ENCODE assay signal across 8 cellular contexts in the genomic region with DNA sequence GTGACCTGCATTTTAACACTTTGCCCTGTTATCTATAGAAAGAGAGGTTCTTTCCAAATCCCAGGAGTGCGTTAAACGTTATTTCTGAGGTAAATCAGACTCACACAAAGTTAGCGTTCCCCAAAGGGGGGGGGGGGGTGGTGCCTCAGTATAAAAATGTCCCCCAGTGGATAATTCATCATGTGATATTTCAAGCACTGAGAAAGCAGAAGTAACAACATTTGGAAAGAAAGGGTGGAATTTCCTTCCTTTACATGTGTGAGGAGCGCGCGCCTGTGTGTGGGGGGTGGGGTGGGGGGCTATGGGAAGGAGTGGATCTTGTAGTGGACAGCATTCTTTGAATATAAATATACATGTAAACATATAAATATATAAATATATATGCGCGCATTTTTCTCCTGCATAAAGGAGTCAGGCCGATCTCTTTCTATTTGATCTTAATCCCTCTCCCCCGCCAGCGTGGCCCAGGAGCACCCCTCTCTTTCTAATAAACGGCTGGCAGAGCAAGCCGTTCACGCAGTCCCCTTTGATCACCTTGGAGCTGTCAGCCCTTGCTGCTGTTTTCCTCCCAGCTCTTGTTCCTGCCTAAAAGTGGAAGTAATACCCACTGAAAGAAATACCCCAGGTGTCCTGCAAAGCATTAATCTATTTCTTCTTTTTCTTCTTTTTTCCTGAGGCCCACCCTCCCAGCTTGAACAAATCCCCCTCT.
DNase-seq lines count a peak whose midpoint lies in the region; ATAC-seq, FAIRE-seq and TF ChIP-seq lines count a peak whose summit lies in the region.

No MANE protein-coding gene starts in this region.

- TF ChIP-seq EP300 in HepG2 (IDR thresholded peaks at IDR 0.05; ENCODE audit: low read depth in 2 of 2, low read length in 2 of 2) (no peak), HepG2 (CRISPR knock-in tag; IDR thresholded peaks at IDR 0.05; ENCODE audit: borderline replicate concordance) (no peak), tibial nerve (IDR thresholded peaks at IDR 0.05) (no peak)

- BruUV-seq in MCF 10A (replicated peaks; lab: Mats Ljungman, UMichigan) (no TSS peak), HepG2 (replicated peaks; lab: Mats Ljungman, UMichigan) (no TSS peak)

- TF ChIP-seq RAD21 in HepG2 (CRISPR knock-in tag; IDR thresholded peaks at IDR 0.05), result no peak

- WGBS in HepG2 (ENCODE audit: low lambda C conversion rate), result 35% methylated on average over 14 of the region's 14 CpGs
- WGBS in tibial nerve, 2 donors, result 27 to 32% methylated on average over 14 of the region's 14 CpGs

- peaks cover 8% of the 10 kb centered on the region for H3K9me3 Mint-ChIP-seq in MCF 10A (ENCODE audit: unreplicated experiment)

- peak overlapping the region; percentile 72 for H3K27ac ChIP-seq in HepG2 (ENCODE audit: extremely low read length, insufficient read depth, low read length)
- H3K27ac ChIP-seq in tibial nerve, result peak overlapping the region in 2 of 4 donors; percentile 20 to 61

- CTCF ChIA-PET in MCF 10A (lab: Yijun Ruan, JAX) (interaction anchor here (0.7 to 1.1 kb wide), 3 partner anchors 11 to 87 kb away, joined by 3 to 4 read pairs (median 3); no protein-coding TSS in a partner anchor), HepG2 (lab: Yijun Ruan, JAX; ENCODE audit: low intra/inter-chr PET ratio, low total read pairs) (no interaction called here)

- no peak overlapping the region for H2AFZ ChIP-seq in HepG2 (ENCODE audit: low read length)

- ATAC-seq in HepG2 (peak; percentile 64), HG03135 (IDR thresholded peaks at IDR 0.05; ENCODE audit: unreplicated experiment) (no peak), GM19023 (IDR thresholded peaks at IDR 0.05; ENCODE audit: unreplicated experiment) (no peak)

- H3K4me1 Mint-ChIP-seq in MCF 10A (ENCODE audit: insufficient read depth, unreplicated experiment), result peaks cover 21% of the 10 kb centered on the region

- H3K79me2 ChIP-seq in HepG2 (ENCODE audit: insufficient read depth, low read length), result no peaks in the 10 kb centered on the region

- POLR2A ChIA-PET in MCF 10A (lab: Yijun Ruan, JAX) (interaction anchor here (0.6 to 3.3 kb wide), 10 partner anchors 9 to 792 kb away, joined by 3 to 16 read pairs (median 4); no protein-coding TSS in a partner anchor), HepG2 (lab: Yijun Ruan, JAX) (interaction anchor here (0.8 to 2.1 kb wide), 15 partner anchors 10 to 770 kb away, joined by 3 to 14 read pairs (median 4); no protein-coding TSS in a partner anchor)

- H3K4me1 ChIP-seq in HepG2 (ENCODE audit: insufficient read depth, low read length) (peaks cover 38% of the 10 kb centered on the region), tibial nerve (peaks cover 0 to 20% (median 3%) of the 10 kb centered on the region in 4 donors)

- DNase-seq in ELR (ENCODE audit: low read depth) (peak; percentile 4), M059J (ENCODE audit: low read depth) (peak; percentile 19), MCF 10A (ENCODE audit: unreplicated experiment) (no peak), HepG2 (ENCODE audit: low spot score) (peak; percentile 9), tibial nerve (ENCODE audit: low spot score in 2 of 2) (no peak), NCI-H1436 treated with DMSO at 0.1 percent for 48 hours (lab: John Stamatoyannopoulos, UW) (no peak)

- peak overlapping the region; percentile 84 for H3K4me2 ChIP-seq in HepG2 (ENCODE audit: low read depth, low read length)

- no peaks in the 10 kb centered on the region for H3K36me3 Mint-ChIP-seq in MCF 10A (ENCODE audit: insufficient read depth, unreplicated experiment)

- no peaks in the 10 kb centered on the region for H4K20me1 ChIP-seq in HepG2 (ENCODE audit: insufficient read depth, low read length)

- in situ Hi-C loops in HepG2 (cut with HindIII; ENCODE audit: extremely low pct_ligation_motif_present, low pct_unique_long_range_greater_than_20kb), result loop anchor here (10.0 kb wide), 1 partner anchor 774 kb away; no protein-coding TSS in a partner anchor

- H3K9ac ChIP-seq in HepG2 (ENCODE audit: insufficient read depth, low read depth, low read length), result peak overlapping the region; percentile 74

- TF ChIP-seq CTCF in MCF 10A (IDR thresholded peaks at IDR 0.05; ENCODE audit: unreplicated experiment) (no peak), HepG2 (CRISPR knock-in tag; IDR thresholded peaks at IDR 0.05) (no peak), tibial nerve (IDR thresholded peaks at IDR 0.05) (no peak)

- intact Hi-C loops in MCF 10A (cut with micrococcal nuclease) (loop anchor here (10.0 kb wide), 1 partner anchor 764 kb away; the partner anchor contains the start of gene IRS1), HepG2 (cut with micrococcal nuclease; ENCODE audit: unreplicated experiment) (loop anchor here (1.0 to 5.0 kb wide), 5 partner anchors 30 to 770 kb away; no protein-coding TSS in a partner anchor)

- H3K4me3 Mint-ChIP-seq in MCF 10A (ENCODE audit: unreplicated experiment), result peak overlapping the region; percentile 74

- no peaks in the 10 kb centered on the region for H3K27me3 Mint-ChIP-seq in MCF 10A (ENCODE audit: insufficient read depth, unreplicated experiment)

- TF ChIP-seq POLR2A in HepG2 (IDR thresholded peaks at IDR 0.05; ENCODE audit: insufficient read depth in 1 of 2, low read depth in 2 of 2, low read length in 2 of 2) (no peak), tibial nerve (IDR thresholded peaks at IDR 0.05) (no peak)

- no peak overlapping the region for H3K27ac Mint-ChIP-seq in MCF 10A (ENCODE audit: low read depth, unreplicated experiment)

- H3K9me3 ChIP-seq in HepG2 (ENCODE audit: low read length), result no peaks in the 10 kb centered on the region
- H3K9me3 ChIP-seq in tibial nerve, result no peaks in the 10 kb centered on the region

- H3K36me3 ChIP-seq in HepG2 (replicated peaks in 1 of 2; ENCODE audit: control insufficient read depth in 1 of 2, insufficient read depth in 2 of 2, low read length in 2 of 2), result no peaks in the 10 kb centered on the region
- H3K36me3 ChIP-seq in tibial nerve, result no peaks in the 10 kb centered on the region

- H3K27me3 ChIP-seq in HepG2 (ENCODE audit: control insufficient read depth in 1 of 2, insufficient read depth in 2 of 2, low read length in 2 of 2) (no peaks in the 10 kb centered on the region), tibial nerve (no peaks in the 10 kb centered on the region)

- H3K4me3 ChIP-seq in HepG2 (replicated peaks in 1 of 3; ENCODE audit: insufficient read depth in 1 of 3, low read depth in 2 of 3, low read length in 3 of 3) (peak overlapping the region; percentile 58 to 78 (median 65)), tibial nerve (peak overlapping the region; percentile 29 to 55 (median 45))

- FAIRE-seq in HepG2 (lab: Jason Lieb, UNC), result no peak

TF ChIP-seq in HepG2, 621 proteins besides CTCF, POLR2A, EP300 and RAD21 (continues in another document):
- TF ChIP-seq, protein P1, sequence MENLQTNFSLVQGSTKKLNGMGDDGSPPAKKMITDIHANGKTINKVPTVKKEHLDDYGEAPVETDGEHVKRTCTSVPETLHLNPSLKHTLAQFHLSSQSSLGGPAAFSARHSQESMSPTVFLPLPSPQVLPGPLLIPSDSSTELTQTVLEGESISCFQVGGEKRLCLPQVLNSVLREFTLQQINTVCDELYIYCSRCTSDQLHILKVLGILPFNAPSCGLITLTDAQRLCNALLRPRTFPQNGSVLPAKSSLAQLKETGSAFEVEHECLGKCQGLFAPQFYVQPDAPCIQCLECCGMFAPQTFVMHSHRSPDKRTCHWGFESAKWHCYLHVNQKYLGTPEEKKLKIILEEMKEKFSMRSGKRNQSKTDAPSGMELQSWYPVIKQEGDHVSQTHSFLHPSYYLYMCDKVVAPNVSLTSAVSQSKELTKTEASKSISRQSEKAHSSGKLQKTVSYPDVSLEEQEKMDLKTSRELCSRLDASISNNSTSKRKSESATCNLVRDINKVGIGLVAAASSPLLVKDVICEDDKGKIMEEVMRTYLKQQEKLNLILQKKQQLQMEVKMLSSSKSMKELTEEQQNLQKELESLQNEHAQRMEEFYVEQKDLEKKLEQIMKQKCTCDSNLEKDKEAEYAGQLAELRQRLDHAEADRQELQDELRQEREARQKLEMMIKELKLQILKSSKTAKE (CRISPR knock-in tag; IDR thresholded peaks at IDR 0.05; ENCODE audit: borderline replicate concordance), result no peak
- TF ChIP-seq NFE2L2 (IDR thresholded peaks at IDR 0.05; ENCODE audit: low read length) (no peak), ZNF713 (CRISPR knock-in tag; IDR thresholded peaks at IDR 0.05) (0 out of 2 replicates have a peak, but pooled peaks have one; percentile 19), SMYD3 (CRISPR knock-in tag; IDR thresholded peaks at IDR 0.05) (0 out of 2 replicates have a peak, but pooled peaks have one; percentile 44), SALL1 (CRISPR knock-in tag; IDR thresholded peaks at IDR 0.05) (no peak)
- TF ChIP-seq, protein P2, sequence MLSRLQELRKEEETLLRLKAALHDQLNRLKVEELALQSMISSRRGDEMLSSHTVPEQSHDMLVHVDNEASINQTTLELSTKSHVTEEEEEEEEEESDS (CRISPR knock-in tag; IDR thresholded peaks at IDR 0.05; ENCODE audit: borderline replicate concordance), result 0 out of 2 replicates have a peak, but pooled peaks have one; percentile 60
- TF ChIP-seq, protein P3, sequence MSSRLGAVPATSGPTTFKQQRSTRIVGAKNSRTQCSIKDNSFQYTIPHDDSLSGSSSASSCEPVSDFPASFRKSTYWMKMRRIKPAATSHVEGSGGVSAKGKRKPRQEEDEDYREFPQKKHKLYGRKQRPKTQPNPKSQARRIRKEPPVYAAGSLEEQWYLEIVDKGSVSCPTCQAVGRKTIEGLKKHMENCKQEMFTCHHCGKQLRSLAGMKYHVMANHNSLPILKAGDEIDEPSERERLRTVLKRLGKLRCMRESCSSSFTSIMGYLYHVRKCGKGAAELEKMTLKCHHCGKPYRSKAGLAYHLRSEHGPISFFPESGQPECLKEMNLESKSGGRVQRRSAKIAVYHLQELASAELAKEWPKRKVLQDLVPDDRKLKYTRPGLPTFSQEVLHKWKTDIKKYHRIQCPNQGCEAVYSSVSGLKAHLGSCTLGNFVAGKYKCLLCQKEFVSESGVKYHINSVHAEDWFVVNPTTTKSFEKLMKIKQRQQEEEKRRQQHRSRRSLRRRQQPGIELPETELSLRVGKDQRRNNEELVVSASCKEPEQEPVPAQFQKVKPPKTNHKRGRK (CRISPR knock-in tag; IDR thresholded peaks at IDR 0.05), result 0 out of 2 replicates have a peak, but pooled peaks have one; percentile 41

Comparison
In these comparisons a context has a peak if more than half of its experiments do, and no peak if none do; other contexts are left out.
1. DNase-seq: peak in ELR (single experiment), M059J (single experiment) and HepG2 (single experiment); none in MCF 10A (single experiment), tibial nerve (0 of 2) and NCI-H1436 treated with DMSO at 0.1 percent for 48 hours (single experiment).